ENCODE assay signal across 8 cellular contexts in the genomic region with DNA sequence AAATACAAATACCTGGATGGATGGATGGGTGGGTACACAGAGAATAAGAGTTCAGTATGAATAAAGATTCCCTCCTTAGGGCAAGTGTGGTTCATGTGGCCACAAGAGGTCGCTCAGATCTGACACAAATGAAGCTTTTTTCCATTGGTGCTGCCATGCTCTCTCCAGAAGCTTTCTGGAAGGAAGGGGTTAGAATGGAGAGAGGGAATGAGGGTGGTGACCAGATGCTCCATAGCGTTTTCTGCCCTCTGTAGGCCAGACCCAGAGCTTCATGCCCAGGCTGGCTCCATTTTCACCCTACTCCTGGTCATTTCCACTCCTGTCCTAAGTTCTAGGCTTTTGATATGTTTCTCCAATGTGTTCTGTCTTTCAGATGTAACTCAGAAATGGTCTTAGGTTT. TPM values are rescaled to one million over a fixed set of nuclear protein-coding genes. Genes with fewer than 3 reads are reported as not detected.
DNase-seq lines count a peak whose midpoint lies in the region; ATAC-seq and TF ChIP-seq lines count a peak whose summit lies in the region.

No MANE protein-coding gene starts in this region.

- no peaks in the 10 kb centered on the region for H3K36me3 ChIP-seq in body of pancreas (replicated peaks in 1 of 2; ENCODE audit: insufficient read depth in 1 of 2, low read depth in 2 of 2)
- no peaks in the 10 kb centered on the region for H3K36me3 ChIP-seq in spleen

- no peaks in the 10 kb centered on the region for H3K9me3 ChIP-seq in body of pancreas
- H3K9me3 ChIP-seq in spleen, result no peaks in the 10 kb centered on the region

- H3K27ac ChIP-seq in body of pancreas (no peak overlapping the region), spleen (peak overlapping the region in 1 of 8 donors; percentile 24)

- H3K4me3 ChIP-seq in GM12864 (ENCODE audit: low read depth, low read length) (no peak overlapping the region), body of pancreas (no peak overlapping the region), spleen (no peak overlapping the region)

- ATAC-seq in SK-N-SH treated with all-trans-retinoic acid at 6 μM for 48 hours (peak; percentile 97), body of pancreas (peak; percentile 90), GM18870 (IDR thresholded peaks at IDR 0.05; ENCODE audit: unreplicated experiment) (no peak)

- H3K4me1 ChIP-seq in body of pancreas, result no peaks in the 10 kb centered on the region
- H3K4me1 ChIP-seq in spleen, result peaks cover 2 to 54% (median 32%) of the 10 kb centered on the region in 6 donors

- intact Hi-C loops in body of pancreas (cut with DNase I) (loop anchor here (5.0 kb wide), 1 partner anchor 213 kb away; no protein-coding TSS in a partner anchor), spleen (cut with DNase I; ENCODE audit: low total_unique reads) (loop anchor here (5.0 to 10.0 kb wide), 2 partner anchors 208 to 584 kb away; no protein-coding TSS in a partner anchor)

- TF ChIP-seq CTCF in GM12864 (IDR thresholded peaks at IDR 0.05; ENCODE audit: low read depth, low read length, missing control alignments) (peak; percentile 78), body of pancreas (IDR thresholded peaks at IDR 0.05) (peak; percentile 59 to 87 (median 86)), spleen (IDR thresholded peaks at IDR 0.05 in 8 of 11, conservative IDR thresholded peaks at IDR 0.05 in 3 of 11) (peak in 10 of 11 experiments; percentile 56 to 85 (median 77))

- 0 to 4% methylated on average over 2 of the region's 2 CpGs for WGBS in body of pancreas, 2 donors
- WGBS in spleen, 5 donors, result 1 to 13% (median 2%) methylated on average over 2 of the region's 2 CpGs

- DNase-seq in A172 (ENCODE audit: low spot score), result peak; percentile 98
- DNase-seq in GM12864 (ENCODE audit: low read depth), result peak; percentile 13
- DNase-seq in NCI-H1436 treated with DMSO at 0.1 percent for 48 hours (lab: John Stamatoyannopoulos, UW), result peak; percentile 76
- DNase-seq in body of pancreas, result peak; percentile 71 to 83 (median 74)
- DNase-seq in iPS DF 4.7 (ENCODE audit: extremely low read depth, low spot score), result peak; percentile 78
- no peak for DNase-seq in spleen

- TF ChIP-seq POLR2A in body of pancreas (IDR thresholded peaks at IDR 0.05), result no peak
- TF ChIP-seq POLR2A in spleen (IDR thresholded peaks at IDR 0.05), result no peak

- no peaks in the 10 kb centered on the region for H3K27me3 ChIP-seq in body of pancreas
- H3K27me3 ChIP-seq in spleen (replicated peaks in 1 of 7), result peaks cover 0 to 24% (median 0%) of the 10 kb centered on the region in 7 donors

TF ChIP-seq in SK-N-SH treated with all-trans-retinoic acid at 6 μM for 48 hours, 23 proteins besides CTCF, POLR2A, EP300 and RAD21:
- TF ChIP-seq RARB (CRISPR knock-in tag; IDR thresholded peaks at IDR 0.05), result no peak
- no peak for TF ChIP-seq CSDC2 (CRISPR knock-in tag; IDR thresholded peaks at IDR 0.05)
- no peak for TF ChIP-seq ESRRG (CRISPR knock-in tag; IDR thresholded peaks at IDR 0.05)
- no peak for TF ChIP-seq ZNF70 (CRISPR knock-in tag; IDR thresholded peaks at IDR 0.05)
- TF ChIP-seq ZNF8 (CRISPR knock-in tag; IDR thresholded peaks at IDR 0.05), result no peak
- no peak for TF ChIP-seq SNAI2 (CRISPR knock-in tag; IDR thresholded peaks at IDR 0.05)
- TF ChIP-seq ARNTL (CRISPR knock-in tag; IDR thresholded peaks at IDR 0.05; ENCODE audit: borderline replicate concordance, low read depth), result no peak
- TF ChIP-seq ISL1 (CRISPR knock-in tag; IDR thresholded peaks at IDR 0.05), result no peak
- TF ChIP-seq, protein P1, sequence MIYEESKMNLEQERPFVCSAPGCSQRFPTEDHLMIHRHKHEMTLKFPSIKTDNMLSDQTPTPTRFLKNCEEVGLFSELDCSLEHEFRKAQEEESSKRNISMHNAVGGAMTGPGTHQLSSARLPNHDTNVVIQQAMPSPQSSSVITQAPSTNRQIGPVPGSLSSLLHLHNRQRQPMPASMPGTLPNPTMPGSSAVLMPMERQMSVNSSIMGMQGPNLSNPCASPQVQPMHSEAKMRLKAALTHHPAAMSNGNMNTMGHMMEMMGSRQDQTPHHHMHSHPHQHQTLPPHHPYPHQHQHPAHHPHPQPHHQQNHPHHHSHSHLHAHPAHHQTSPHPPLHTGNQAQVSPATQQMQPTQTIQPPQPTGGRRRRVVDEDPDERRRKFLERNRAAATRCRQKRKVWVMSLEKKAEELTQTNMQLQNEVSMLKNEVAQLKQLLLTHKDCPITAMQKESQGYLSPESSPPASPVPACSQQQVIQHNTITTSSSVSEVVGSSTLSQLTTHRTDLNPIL (CRISPR knock-in tag; IDR thresholded peaks at IDR 0.05; ENCODE audit: low read depth), result no peak
- no peak for TF ChIP-seq OSR1 (CRISPR knock-in tag; IDR thresholded peaks at IDR 0.05)
- TF ChIP-seq, protein P2, sequence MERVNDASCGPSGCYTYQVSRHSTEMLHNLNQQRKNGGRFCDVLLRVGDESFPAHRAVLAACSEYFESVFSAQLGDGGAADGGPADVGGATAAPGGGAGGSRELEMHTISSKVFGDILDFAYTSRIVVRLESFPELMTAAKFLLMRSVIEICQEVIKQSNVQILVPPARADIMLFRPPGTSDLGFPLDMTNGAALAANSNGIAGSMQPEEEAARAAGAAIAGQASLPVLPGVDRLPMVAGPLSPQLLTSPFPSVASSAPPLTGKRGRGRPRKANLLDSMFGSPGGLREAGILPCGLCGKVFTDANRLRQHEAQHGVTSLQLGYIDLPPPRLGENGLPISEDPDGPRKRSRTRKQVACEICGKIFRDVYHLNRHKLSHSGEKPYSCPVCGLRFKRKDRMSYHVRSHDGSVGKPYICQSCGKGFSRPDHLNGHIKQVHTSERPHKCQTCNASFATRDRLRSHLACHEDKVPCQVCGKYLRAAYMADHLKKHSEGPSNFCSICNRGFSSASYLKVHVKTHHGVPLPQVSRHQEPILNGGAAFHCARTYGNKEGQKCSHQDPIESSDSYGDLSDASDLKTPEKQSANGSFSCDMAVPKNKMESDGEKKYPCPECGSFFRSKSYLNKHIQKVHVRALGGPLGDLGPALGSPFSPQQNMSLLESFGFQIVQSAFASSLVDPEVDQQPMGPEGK (CRISPR knock-in tag; IDR thresholded peaks at IDR 0.05; ENCODE audit: borderline replicate concordance), result no peak
- TF ChIP-seq, protein P3, sequence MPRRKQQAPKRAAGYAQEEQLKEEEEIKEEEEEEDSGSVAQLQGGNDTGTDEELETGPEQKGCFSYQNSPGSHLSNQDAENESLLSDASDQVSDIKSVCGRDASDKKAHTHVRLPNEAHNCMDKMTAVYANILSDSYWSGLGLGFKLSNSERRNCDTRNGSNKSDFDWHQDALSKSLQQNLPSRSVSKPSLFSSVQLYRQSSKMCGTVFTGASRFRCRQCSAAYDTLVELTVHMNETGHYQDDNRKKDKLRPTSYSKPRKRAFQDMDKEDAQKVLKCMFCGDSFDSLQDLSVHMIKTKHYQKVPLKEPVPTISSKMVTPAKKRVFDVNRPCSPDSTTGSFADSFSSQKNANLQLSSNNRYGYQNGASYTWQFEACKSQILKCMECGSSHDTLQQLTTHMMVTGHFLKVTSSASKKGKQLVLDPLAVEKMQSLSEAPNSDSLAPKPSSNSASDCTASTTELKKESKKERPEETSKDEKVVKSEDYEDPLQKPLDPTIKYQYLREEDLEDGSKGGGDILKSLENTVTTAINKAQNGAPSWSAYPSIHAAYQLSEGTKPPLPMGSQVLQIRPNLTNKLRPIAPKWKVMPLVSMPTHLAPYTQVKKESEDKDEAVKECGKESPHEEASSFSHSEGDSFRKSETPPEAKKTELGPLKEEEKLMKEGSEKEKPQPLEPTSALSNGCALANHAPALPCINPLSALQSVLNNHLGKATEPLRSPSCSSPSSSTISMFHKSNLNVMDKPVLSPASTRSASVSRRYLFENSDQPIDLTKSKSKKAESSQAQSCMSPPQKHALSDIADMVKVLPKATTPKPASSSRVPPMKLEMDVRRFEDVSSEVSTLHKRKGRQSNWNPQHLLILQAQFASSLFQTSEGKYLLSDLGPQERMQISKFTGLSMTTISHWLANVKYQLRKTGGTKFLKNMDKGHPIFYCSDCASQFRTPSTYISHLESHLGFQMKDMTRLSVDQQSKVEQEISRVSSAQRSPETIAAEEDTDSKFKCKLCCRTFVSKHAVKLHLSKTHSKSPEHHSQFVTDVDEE (CRISPR knock-in tag; IDR thresholded peaks at IDR 0.05), result no peak
- TF ChIP-seq, protein P4, sequence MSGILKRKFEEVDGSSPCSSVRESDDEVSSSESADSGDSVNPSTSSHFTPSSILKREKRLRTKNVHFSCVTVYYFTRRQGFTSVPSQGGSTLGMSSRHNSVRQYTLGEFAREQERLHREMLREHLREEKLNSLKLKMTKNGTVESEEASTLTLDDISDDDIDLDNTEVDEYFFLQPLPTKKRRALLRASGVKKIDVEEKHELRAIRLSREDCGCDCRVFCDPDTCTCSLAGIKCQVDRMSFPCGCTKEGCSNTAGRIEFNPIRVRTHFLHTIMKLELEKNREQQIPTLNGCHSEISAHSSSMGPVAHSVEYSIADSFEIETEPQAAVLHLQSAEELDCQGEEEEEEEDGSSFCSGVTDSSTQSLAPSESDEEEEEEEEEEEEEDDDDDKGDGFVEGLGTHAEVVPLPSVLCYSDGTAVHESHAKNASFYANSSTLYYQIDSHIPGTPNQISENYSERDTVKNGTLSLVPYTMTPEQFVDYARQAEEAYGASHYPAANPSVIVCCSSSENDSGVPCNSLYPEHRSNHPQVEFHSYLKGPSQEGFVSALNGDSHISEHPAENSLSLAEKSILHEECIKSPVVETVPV (CRISPR knock-in tag; IDR thresholded peaks at IDR 0.05), result no peak
- TF ChIP-seq ZFP30 (CRISPR knock-in tag; IDR thresholded peaks at IDR 0.05), result no peak
- TF ChIP-seq GLIS3 (CRISPR knock-in tag; IDR thresholded peaks at IDR 0.05), result no peak
- TF ChIP-seq PPARA (CRISPR knock-in tag; IDR thresholded peaks at IDR 0.05; ENCODE audit: borderline replicate concordance), result no peak
- TF ChIP-seq ZFP3 (CRISPR knock-in tag; IDR thresholded peaks at IDR 0.05), result no peak
- no peak for TF ChIP-seq ZC3H10 (CRISPR knock-in tag; IDR thresholded peaks at IDR 0.05)
TF ChIP-seq in SK-N-SH treated with all-trans-retinoic acid at 6 μM for 48 hours: peak in this region for 0.

RNA-seq across cellular contexts. Expression of a gene that starts 3.3 kb away (rescaled TPM):
- 0.24 TPM in 1 of 2 replicates, not detected in the other for total RNA-seq in A172 (2014; rRNA removed; shearing (Covaris generic))
- total RNA-seq in body of pancreas (1 to 10 TPM in 1 of 2 donors, not detected in 1; 6.3 TPM), spleen (10 to 100 TPM in 5 of 7 donors, 1 to 10 TPM in 2; 7.5 to 24.4 (median 17.8) TPM)
- 1 to 10 TPM in 2 of 3 donors, under 1 TPM in 1; 0.52 to 2.0 (median 1.0) TPM for polyA plus RNA-seq in spleen

RNA-seq across cellular contexts. Expression of a gene that starts 18.1 kb away (rescaled TPM):
- total RNA-seq in A172 (2014; rRNA removed; shearing (Covaris generic)), result 123 and 142 TPM in 2 replicates
- total RNA-seq in body of pancreas (10 to 100 TPM; 60.6 to 91.1 TPM), spleen (10 to 100 TPM; 23.1 to 76.3 (median 30.7) TPM)
- 10 to 100 TPM; 45.0 to 69.5 (median 58.3) TPM for polyA plus RNA-seq in spleen

RNA-seq across cellular contexts. Expression of a gene that starts 27.8 kb away (rescaled TPM):
- total RNA-seq in A172 (2014; rRNA removed; shearing (Covaris generic)), result 0.48 TPM in 1 of 2 replicates, not detected in the other
- total RNA-seq in body of pancreas, result 1 to 10 TPM in 1 of 2 donors, not detected in 1; 3.6 TPM
- 10 to 100 TPM; 13.0 to 40.0 (median 25.2) TPM for total RNA-seq in spleen
- polyA plus RNA-seq in spleen, result 10 to 100 TPM; 12.9 to 18.7 (median 16.1) TPM
